ENCODE assay signal across 11 cellular contexts in the genomic region with DNA sequence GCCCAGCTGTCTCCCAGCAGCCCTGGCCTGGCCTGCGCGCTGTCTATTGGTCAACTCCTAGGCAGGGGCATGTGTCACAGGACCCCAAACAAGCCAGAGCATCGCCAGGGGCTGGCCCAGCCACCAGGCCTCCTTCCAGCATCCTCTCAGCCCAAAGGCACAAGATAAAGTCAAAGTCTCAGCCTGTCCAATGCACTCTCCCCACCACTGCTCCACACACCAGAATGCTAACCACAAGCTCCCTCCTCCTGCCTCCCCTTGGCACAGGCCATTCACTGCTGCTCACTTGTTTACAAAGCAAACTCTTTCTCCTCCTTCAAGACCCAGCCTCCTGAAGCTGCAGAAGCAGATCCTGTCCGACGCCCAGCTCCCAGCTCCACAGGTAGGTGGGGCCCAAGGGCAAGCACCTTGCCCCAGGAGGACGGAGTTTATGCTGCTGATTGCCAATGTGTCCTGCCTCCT.
DNase-seq lines count a peak whose midpoint lies in the region; ATAC-seq and TF ChIP-seq lines count a peak whose summit lies in the region.
"Had no signal": no experiment of that assay in that cellular context is flagged by ENCODE, and none has a peak within 500 bp of the region (broad histone marks: within the 10 kb centered on the region; RNA-seq: fewer than 3 reads in every experiment).

No MANE protein-coding gene starts in this region.

- H3K79me2 ChIP-seq in OCI-LY7 (ENCODE audit: insufficient read depth, low read depth, low read length): no peaks in the 10 kb centered on the region

- POLR2A ChIA-PET in OCI-LY7 (lab: Charles Lee) (no interaction called here), HEK293T (lab: Yijun Ruan, JAX) (no interaction called here)

- H3K9me3 ChIP-seq in OCI-LY7 (ENCODE audit: low read length): no peaks in the 10 kb centered on the region
- H3K9me3 ChIP-seq: ovary had no signal

- no peak for ATAC-seq in GM18909 (IDR thresholded peaks at IDR 0.05; ENCODE audit: poor library complexity, unreplicated experiment)

- H3K4me3 ChIP-seq in OCI-LY7 (ENCODE audit: low read depth, low read length, poor library complexity, severe bottlenecking): no peak overlapping the region
- H3K4me3 ChIP-seq in fibroblast of pulmonary artery (replicated peaks; ENCODE audit: low read depth, low read length): no peak overlapping the region
- H3K4me3 ChIP-seq: ovary had no signal

- H3K4me2 ChIP-seq in OCI-LY7 (ENCODE audit: low read length): no peak overlapping the region

- H2AFZ ChIP-seq in OCI-LY7 (ENCODE audit: low read length): no peak overlapping the region

- H3K36me3 ChIP-seq in OCI-LY7 (ENCODE audit: insufficient read depth, low read length): no peaks in the 10 kb centered on the region
- H3K36me3 ChIP-seq: ovary had no signal

- no TSS peak for BruUV-seq in OCI-LY7 (replicated peaks; lab: Mats Ljungman, UMichigan)

- H4K20me1 ChIP-seq in OCI-LY7 (ENCODE audit: insufficient read depth, low read length): no peaks in the 10 kb centered on the region

- DNase-seq in OCI-LY7 (ENCODE audit: low spot score) (peak; percentile 5), fibroblast of pulmonary artery (ENCODE audit: low read depth) (peak; percentile 65), renal cortical epithelial cell (ENCODE audit: low read depth) (peak; percentile 42), GM20000 (ENCODE audit: low spot score) (no peak), HEK293T (ENCODE audit: extremely low spot score) (no peak), NCI-H345 treated with DMSO at 0.1 percent for 48 hours (lab: John Stamatoyannopoulos, UW; ENCODE audit: unreplicated experiment) (no peak)
- DNase-seq: activated CD4-positive, alpha-beta T cell treated with anti-CD3 and anti-CD28 coated beads, Interleukin-2, amount 10 ng/mL, durations not matched to agents 24 days and 14 days; effector CD8-positive, alpha-beta T cell had no signal

- H3K9me2 ChIP-seq in OCI-LY7 (ENCODE audit: insufficient read depth, low read length): no peaks in the 10 kb centered on the region

- TF ChIP-seq CTCF in GM12873 (IDR thresholded peaks at IDR 0.05; ENCODE audit: insufficient read depth, low read depth, low read length, missing control alignments) (peak; percentile 20), OCI-LY7 (conservative IDR thresholded peaks at IDR 0.05; ENCODE audit: low read length) (no peak), fibroblast of pulmonary artery (IDR thresholded peaks at IDR 0.05; ENCODE audit: low read length, missing control alignments) (no peak), GM20000 (IDR thresholded peaks at IDR 0.05; ENCODE audit: extremely low read depth, missing control alignments) (no peak)

- no peaks in the 10 kb centered on the region for H3K4me1 ChIP-seq in OCI-LY7 (ENCODE audit: insufficient read depth, low read length, poor library complexity, severe bottlenecking)

- CTCF ChIA-PET in OCI-LY7 (lab: Charles Lee; ENCODE audit: unreplicated experiment) (no interaction called here), HEK293T (lab: Yijun Ruan, JAX) (interaction anchor here (1.4 kb wide), 1 partner anchor 23 kb away, joined by 3 read pairs; no protein-coding TSS in a partner anchor)

- intact Hi-C loops in OCI-LY7 (cut with micrococcal nuclease; ENCODE audit: unreplicated experiment): no loop called here

- no peak overlapping the region for H3K27ac ChIP-seq in OCI-LY7 (ENCODE audit: low read depth, low read length, poor library complexity, severe bottlenecking)
- H3K27ac ChIP-seq: ovary had no signal

TF ChIP-seq in HEK293T, 16 proteins besides CTCF, POLR2A, EP300 and RAD21:
- no peak for TF ChIP-seq FOXK2 (IDR thresholded peaks at IDR 0.05)
- TF ChIP-seq PKNOX1 (IDR thresholded peaks at IDR 0.05): no peak
- TF ChIP-seq ZNF384 (IDR thresholded peaks at IDR 0.05): no peak
- no peak for TF ChIP-seq LEF1 (IDR thresholded peaks at IDR 0.05; ENCODE audit: borderline replicate concordance)
TF ChIP-seq in HEK293T: peak in this region for 0.

Comparison
In these comparisons a context has a peak if more than half of its experiments do, and no peak if none do; other contexts are left out.
1. DNase-seq: peak in OCI-LY7 (single experiment), fibroblast of pulmonary artery (single experiment) and renal cortical epithelial cell (single experiment); none in GM20000 (single experiment), HEK293T (single experiment) and NCI-H345 treated with DMSO at 0.1 percent for 48 hours (single experiment).